Comparison of ENCODE assay signal across 30 cellular contexts in genomic region chr19:33515921-33516320, GRCh38.
"Had no signal": no experiment of that assay in that cellular context is flagged by ENCODE, and none has a peak within 500 bp of the region (broad histone marks: within the 10 kb centered on the region; RNA-seq: fewer than 3 reads in every experiment).

No MANE protein-coding gene starts in this region.

- H2AFZ ChIP-seq: PC-9 had no signal

- H3K9me3 Mint-ChIP-seq: activated CD4-positive, alpha-beta T cell treated with anti-CD3 and anti-CD28 coated beads, Interleukin-2, amount 10 ng/mL, durations not matched to agents 24 days and 14 days; activated naive CD4-positive, alpha-beta T cell treated with anti-CD3 and anti-CD28 coated beads, Interleukin-2, amount 50 U/mL, for 24 hours; activated naive CD8-positive, alpha-beta T cell treated with anti-CD3 and anti-CD28 coated beads, Interleukin-2, amount 10 ng/mL, durations not matched to agents 7 days and 5 days; central memory CD8-positive, alpha-beta T cell had no signal

- H3K27me3 Mint-ChIP-seq: activated naive CD4-positive, alpha-beta T cell treated with anti-CD3 and anti-CD28 coated beads, Interleukin-2, amount 50 U/mL, for 24 hours; activated naive CD8-positive, alpha-beta T cell treated with anti-CD3 and anti-CD28 coated beads, Interleukin-2, amount 10 ng/mL, durations not matched to agents 7 days and 5 days; central memory CD8-positive, alpha-beta T cell had no signal

- H3K4me3 ChIP-seq: ascending aorta, cardiac muscle cell, MG63, PC-9 had no signal

- H3K27me3 ChIP-seq: ascending aorta, cardiac muscle cell, MG63 had no signal

- H3K36me3 ChIP-seq: cardiac muscle cell, MG63, WERI-Rb-1 had no signal

- H3K27ac Mint-ChIP-seq: activated CD4-positive, alpha-beta T cell treated with anti-CD3 and anti-CD28 coated beads, Interleukin-2, amount 10 ng/mL, durations not matched to agents 24 days and 14 days; activated naive CD4-positive, alpha-beta T cell treated with anti-CD3 and anti-CD28 coated beads, Interleukin-2, amount 50 U/mL, for 24 hours; activated naive CD8-positive, alpha-beta T cell treated with anti-CD3 and anti-CD28 coated beads, Interleukin-2, amount 10 ng/mL, durations not matched to agents 7 days and 5 days had no signal

- H3K4me2 ChIP-seq: PC-9 had no signal

- H3K4me3 Mint-ChIP-seq: activated CD4-positive, alpha-beta T cell treated with anti-CD3 and anti-CD28 coated beads, Interleukin-2, amount 10 ng/mL, durations not matched to agents 24 days and 14 days; activated naive CD4-positive, alpha-beta T cell treated with anti-CD3 and anti-CD28 coated beads, Interleukin-2, amount 50 U/mL, for 24 hours; activated naive CD8-positive, alpha-beta T cell treated with anti-CD3 and anti-CD28 coated beads, Interleukin-2, amount 10 ng/mL, durations not matched to agents 7 days and 5 days; central memory CD8-positive, alpha-beta T cell had no signal

- H3K9me3 ChIP-seq: ascending aorta, MG63 had no signal

- H3K36me3 Mint-ChIP-seq: activated naive CD8-positive, alpha-beta T cell treated with anti-CD3 and anti-CD28 coated beads, Interleukin-2, amount 10 ng/mL, durations not matched to agents 7 days and 5 days had no signal

- H3K27ac ChIP-seq: ascending aorta, cardiac muscle cell, PC-9, WERI-Rb-1 had no signal

- DNase-seq: activated CD4-positive, alpha-beta T cell treated with anti-CD3 and anti-CD28 coated beads, Interleukin-2, amount 10 ng/mL, durations not matched to agents 24 days and 14 days; activated CD4-positive, alpha-beta T cell treated with anti-CD3 and anti-CD28 coated beads, Interleukin-2, amount 50 U/mL, for 48 hours; activated CD4-positive, CD25-positive, alpha-beta regulatory T cell; activated CD8-positive, alpha-beta memory T cell treated with anti-CD3 and anti-CD28 coated beads, Interleukin-2, amount 50 U/mL, for 4 hours; activated gamma-delta T cell; activated naive CD4-positive, alpha-beta T cell treated with Interleukin-2 at 50 U/mL for 16 hours; activated naive CD8-positive, alpha-beta T cell treated with anti-CD3 and anti-CD28 coated beads, Interleukin-2, amount 10 ng/mL, durations not matched to agents 7 days and 5 days; activated T-cell treated with anti-CD3 and anti-CD28 coated beads, Interleukin-2, amount 50 U/mL, for 48 hours; amygdala; Karpas-422; KBM-7; MG63; NCI-H1048; NCI-H1436 treated with DMSO at 0.1 percent for 48 hours; NCI-H1694 treated with DMSO at 0.1 percent for 48 hours; NCI-H2029; NCI-H345; NCI-H526; NCI-H748 treated with DMSO at 0.1 percent for 48 hours; NK-92 treated with Interleukin-12 subunit alpha and Interleukin-12 subunit beta, amount 100 ng/mL, for 24 hours; PC-9; Right ventricle myocardium superior; SW 1271; T-helper 1 cell; T1000; WERI-Rb-1 had no signal
